ENCODE assay signal across 35 cellular contexts in the genomic region with DNA sequence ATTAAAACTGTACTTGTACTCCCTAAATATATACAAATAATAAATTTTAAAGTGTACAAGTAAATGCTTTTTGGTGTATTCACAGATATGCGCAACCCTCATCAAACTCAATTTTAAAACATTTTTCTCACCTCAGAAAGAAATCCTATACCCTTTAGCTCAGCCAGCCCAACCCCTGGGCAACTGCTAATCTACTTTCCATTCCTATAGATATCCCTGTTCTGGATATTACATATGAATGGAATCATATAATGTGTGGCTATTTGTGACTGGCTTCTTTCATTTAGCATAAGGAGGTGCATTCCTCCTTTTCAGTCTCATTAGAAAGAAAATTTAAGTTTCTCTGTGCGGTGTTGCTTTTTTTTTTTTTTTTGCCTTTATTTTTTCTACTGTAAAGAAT. TPM values are rescaled to one million over a fixed set of nuclear protein-coding genes. Genes with fewer than 3 reads are reported as not detected.
"Had no signal": no experiment of that assay in that cellular context is flagged by ENCODE, and none has a peak within 500 bp of the region (broad histone marks: within the 10 kb centered on the region; RNA-seq: fewer than 3 reads in every experiment).

No MANE protein-coding gene starts in this region.

- H3K4me1 Mint-ChIP-seq: immature natural killer cell; naive B cell; naive thymus-derived CD8-positive, alpha-beta T cell had no signal

- H3K36me3 Mint-ChIP-seq: immature natural killer cell, naive B cell had no signal

- H3K27me3 Mint-ChIP-seq: dendritic cell treated with granulocyte-macrophage colony-stimulating factor and Interleukin-4, amounts not matched to agents 40 ng/mL and 50 ng/mL, for 4 days; effector memory CD8-positive, alpha-beta T cell; naive B cell had no signal

- H3K4me1 ChIP-seq: colonic mucosa, esophagus squamous epithelium, gastrocnemius medialis, heart right ventricle, left lung, lower lobe of right lung had no signal

- H3K9me3 ChIP-seq: colonic mucosa, esophagus squamous epithelium, gastrocnemius medialis, heart right ventricle, left lung, lower lobe of right lung, mucosa of descending colon had no signal

- H3K27ac ChIP-seq: colonic mucosa, epithelial cell of prostate, esophagus squamous epithelium, gastrocnemius medialis, heart right ventricle, left lung, lower lobe of right lung had no signal

- H3K27me3 ChIP-seq: colonic mucosa, esophagus squamous epithelium, gastrocnemius medialis, heart right ventricle, left lung had no signal

- H3K27ac Mint-ChIP-seq: dendritic cell treated with granulocyte-macrophage colony-stimulating factor and Interleukin-4, amounts not matched to agents 40 ng/mL and 50 ng/mL, for 4 days; effector memory CD8-positive, alpha-beta T cell; immature natural killer cell; mesothelial cell of epicardium; naive B cell; naive thymus-derived CD8-positive, alpha-beta T cell had no signal

- H3K4me3 ChIP-seq: colonic mucosa, esophagus squamous epithelium, gastrocnemius medialis, heart right ventricle, left lung, lower lobe of right lung, mucosa of descending colon had no signal

- H3K4me3 Mint-ChIP-seq: dendritic cell treated with granulocyte-macrophage colony-stimulating factor and Interleukin-4, amounts not matched to agents 40 ng/mL and 50 ng/mL, for 4 days; effector memory CD8-positive, alpha-beta T cell; endodermal cell; immature natural killer cell; mesothelial cell of epicardium; naive B cell; naive thymus-derived CD8-positive, alpha-beta T cell had no signal

- H3K9me3 Mint-ChIP-seq: effector memory CD8-positive, alpha-beta T cell; immature natural killer cell; naive thymus-derived CD8-positive, alpha-beta T cell had no signal

- H3K36me3 ChIP-seq: colonic mucosa, gastrocnemius medialis, heart right ventricle, left lung, lower lobe of right lung had no signal

- ATAC-seq: effector memory CD8-positive, alpha-beta T cell; esophagus mucosa; gastrocnemius medialis; heart right ventricle; left cardiac atrium; left lung; left ventricle myocardium superior; lower lobe of right lung; mucosa of descending colon; naive thymus-derived CD8-positive, alpha-beta T cell had no signal

- DNase-seq: colonic mucosa; cortex of kidney; effector CD8-positive, alpha-beta T cell; effector memory CD8-positive, alpha-beta T cell; endodermal cell; erythroblast; esophagus squamous epithelium; foreskin fibroblast; foreskin melanocyte; gastrocnemius medialis; glutamatergic neuron; head of caudate nucleus; heart right ventricle; hippocampal formation; immature natural killer cell; left cardiac atrium; left lung; left ventricle myocardium superior; lower lobe of right lung; mesenchymal stem cell; mucosa of descending colon; naive B cell; naive thymus-derived CD8-positive, alpha-beta T cell had no signal

RNA-seq across cellular contexts. Expression of gene SLC25A31, which starts 58.1 kb away (rescaled TPM):
- total RNA-seq: colonic mucosa; dermis microvascular lymphatic vessel endothelial cell; endodermal cell; esophagus mucosa; esophagus squamous epithelium; gastrocnemius medialis; glomerular endothelial cell; heart right ventricle; kidney epithelial cell; left cardiac atrium; left lung; left ventricle myocardium superior; lower leg skin; lower lobe of right lung; lung microvascular endothelial cell; mesenteric fat pad; mesothelial cell of epicardium; mucosa of descending colon; myocyte; naive thymus-derived CD8-positive, alpha-beta T cell had no signal
- polyA plus RNA-seq: heart right ventricle; immature natural killer cell; keratinocyte; naive thymus-derived CD8-positive, alpha-beta T cell had no signal
